Comparison of ENCODE assay signal across 8 cellular contexts in the genomic region with DNA sequence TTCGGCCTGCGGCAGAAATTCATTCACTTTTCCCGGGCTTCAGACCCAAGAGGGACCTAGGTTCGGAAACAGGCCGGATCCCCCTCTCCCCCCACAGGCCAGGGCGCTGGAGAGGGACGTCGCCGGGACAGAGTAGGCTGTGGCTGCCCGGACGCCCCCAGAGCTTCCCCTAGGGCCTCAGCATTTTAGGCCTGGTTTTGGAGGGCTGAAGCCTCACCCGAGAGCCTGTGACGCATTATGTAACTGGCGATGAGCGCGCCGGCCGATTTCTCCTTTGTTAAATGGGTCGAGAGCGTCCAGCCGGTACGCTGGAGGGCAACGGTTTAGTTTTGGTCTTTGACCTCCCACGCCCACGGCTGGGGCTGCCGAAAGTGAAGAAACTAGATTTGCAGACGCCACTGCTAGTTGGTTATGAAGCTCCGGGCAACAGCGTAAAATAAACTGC. TPM values are rescaled to one million over a fixed set of nuclear protein-coding genes. Genes with fewer than 3 reads are reported as not detected.
DNase-seq lines count a peak whose midpoint lies in the region; ATAC-seq and TF ChIP-seq lines count a peak whose summit lies in the region.

No MANE protein-coding gene starts in this region.

- peaks cover 20% of the 10 kb centered on the region for H3K36me3 ChIP-seq in CD8-positive, alpha-beta T cell (ENCODE audit: insufficient read depth, low read length)
- H3K36me3 ChIP-seq in lower lobe of right lung, result peaks cover 36% of the 10 kb centered on the region

- peak overlapping the region; percentile 78 for H3K27ac ChIP-seq in CD8-positive, alpha-beta T cell (ENCODE audit: low read depth, low read length)
- peak overlapping the region; percentile 91 for H3K27ac ChIP-seq in lower lobe of right lung

- peaks cover 37% of the 10 kb centered on the region for H3K36me3 Mint-ChIP-seq in CD8-positive, alpha-beta T cell
- H3K36me3 Mint-ChIP-seq in IgD-negative memory B cell, result peaks cover 3% of the 10 kb centered on the region
- H3K36me3 Mint-ChIP-seq in dendritic cell treated with granulocyte-macrophage colony-stimulating factor and Interleukin-4, amounts not matched to agents 40 ng/mL and 50 ng/mL, for 4 days (ENCODE audit: low read depth), result peaks cover 53% of the 10 kb centered on the region

- TF ChIP-seq CTCF in CD8-positive, alpha-beta T cell (IDR thresholded peaks at IDR 0.05), result no peak
- no peak for TF ChIP-seq CTCF in lower lobe of right lung (IDR thresholded peaks at IDR 0.05)

- intact Hi-C loops in CD8-positive, alpha-beta T cell (cut with DNase I, micrococcal nuclease), result loop anchor here (1.0 to 10.0 kb wide), 8 partner anchors 15 to 952 kb away; a partner anchor contains a TSS
- intact Hi-C loops in dendritic cell treated with granulocyte-macrophage colony-stimulating factor and Interleukin-4, amounts not matched to agents 40 ng/mL and 50 ng/mL, for 4 days (cut with micrococcal nuclease), result loop anchor here (2.0 to 5.0 kb wide), 2 partner anchors 76 to 119 kb away; a partner anchor contains a TSS
- intact Hi-C loops in lower lobe of right lung (cut with DNase I), result no loop called here

- peak in 6 of 7 experiments; percentile 1 to 28 (median 17) for DNase-seq in CD8-positive, alpha-beta T cell
- peak; percentile 25 for DNase-seq in activated CD4-positive, alpha-beta T cell treated with anti-CD3 and anti-CD28 coated beads, Interleukin-2, amount 50 U/mL, for 1 hour
- DNase-seq in lower lobe of right lung (peak; percentile 84), NCI-H2029 (lab: John Stamatoyannopoulos, UW) (no peak)
- peak; percentile 11 for DNase-seq in stimulated activated CD8-positive, alpha-beta memory T cell treated with anti-CD3 and anti-CD28 coated beads, Interleukin-12 subunit alpha, Interleukin-12 subunit beta, amount 100 ng/mL, for 4 hours (ENCODE audit: low read depth)

- H3K9me3 ChIP-seq in CD8-positive, alpha-beta T cell (ENCODE audit: low read length), result no peaks in the 10 kb centered on the region
- H3K9me3 ChIP-seq in lower lobe of right lung, result no peaks in the 10 kb centered on the region

- peaks cover 33% of the 10 kb centered on the region for H3K4me1 Mint-ChIP-seq in CD8-positive, alpha-beta T cell (ENCODE audit: low read depth)
- H3K4me1 Mint-ChIP-seq in IgD-negative memory B cell, result peaks cover 17 to 21% (median 17%) of the 10 kb centered on the region in 3 donors
- peaks cover 21% of the 10 kb centered on the region for H3K4me1 Mint-ChIP-seq in dendritic cell treated with granulocyte-macrophage colony-stimulating factor and Interleukin-4, amounts not matched to agents 40 ng/mL and 50 ng/mL, for 4 days (ENCODE audit: low read depth)

- POLR2A ChIA-PET in CD8-positive, alpha-beta T cell (lab: Charles Lee), result interaction anchor here (0.9 to 2.0 kb wide), 11 partner anchors 9 to 240 kb away, joined by 3 to 15 read pairs (median 5); a partner anchor contains a TSS

- H3K4me3 Mint-ChIP-seq in CD8-positive, alpha-beta T cell, result peak overlapping the region; percentile 97
- H3K4me3 Mint-ChIP-seq in IgD-negative memory B cell, result peak overlapping the region; percentile 90 to 96 (median 94)
- peak overlapping the region; percentile 88 for H3K4me3 Mint-ChIP-seq in dendritic cell treated with granulocyte-macrophage colony-stimulating factor and Interleukin-4, amounts not matched to agents 40 ng/mL and 50 ng/mL, for 4 days

- H3K27me3 ChIP-seq in CD8-positive, alpha-beta T cell (ENCODE audit: insufficient read depth, low read length), result no peaks in the 10 kb centered on the region
- H3K27me3 ChIP-seq in lower lobe of right lung (ENCODE audit: low read depth), result no peaks in the 10 kb centered on the region

- peak overlapping the region; percentile 60 for H3K4me3 ChIP-seq in CD8-positive, alpha-beta T cell (ENCODE audit: low read depth, low read length)
- peak overlapping the region; percentile 96 for H3K4me3 ChIP-seq in lower lobe of right lung

- CTCF ChIA-PET in CD8-positive, alpha-beta T cell (lab: Charles Lee), result interaction anchor here (1.0 to 2.4 kb wide), 3 partner anchors 16 to 1525 kb away, joined by 3 to 6 read pairs (median 3); no protein-coding TSS in a partner anchor

- ATAC-seq in CD8-positive, alpha-beta T cell, result peak; percentile 7
- peak; percentile 32 for ATAC-seq in GM21390 (IDR thresholded peaks at IDR 0.05; ENCODE audit: unreplicated experiment)
- peak; percentile 72 to 81 for ATAC-seq in lower lobe of right lung

- H3K9me3 Mint-ChIP-seq in CD8-positive, alpha-beta T cell, result no peaks in the 10 kb centered on the region
- no peaks in the 10 kb centered on the region for H3K9me3 Mint-ChIP-seq in IgD-negative memory B cell
- H3K9me3 Mint-ChIP-seq in dendritic cell treated with granulocyte-macrophage colony-stimulating factor and Interleukin-4, amounts not matched to agents 40 ng/mL and 50 ng/mL, for 4 days, result no peaks in the 10 kb centered on the region

- H3K27ac Mint-ChIP-seq in CD8-positive, alpha-beta T cell, result peak overlapping the region; percentile 89
- H3K27ac Mint-ChIP-seq in IgD-negative memory B cell, result peak overlapping the region; percentile 44 to 78 (median 64)
- peak overlapping the region; percentile 83 for H3K27ac Mint-ChIP-seq in dendritic cell treated with granulocyte-macrophage colony-stimulating factor and Interleukin-4, amounts not matched to agents 40 ng/mL and 50 ng/mL, for 4 days

- H3K4me1 ChIP-seq in CD8-positive, alpha-beta T cell (ENCODE audit: insufficient read depth, low read length), result peaks cover 27% of the 10 kb centered on the region
- peaks cover 24% of the 10 kb centered on the region for H3K4me1 ChIP-seq in lower lobe of right lung

- no peaks in the 10 kb centered on the region for H3K27me3 Mint-ChIP-seq in CD8-positive, alpha-beta T cell (ENCODE audit: low read depth)
- no peaks in the 10 kb centered on the region for H3K27me3 Mint-ChIP-seq in IgD-negative memory B cell
- H3K27me3 Mint-ChIP-seq in dendritic cell treated with granulocyte-macrophage colony-stimulating factor and Interleukin-4, amounts not matched to agents 40 ng/mL and 50 ng/mL, for 4 days, result no peaks in the 10 kb centered on the region

RNA-seq across cellular contexts. Expression of a gene that starts 0.7 kb away (rescaled TPM):
- total RNA-seq in CD8-positive, alpha-beta T cell, result 10 to 100 TPM; 91.2 to 91.6 TPM
- 281 TPM for polyA plus RNA-seq in IgD-negative memory B cell
- 194 TPM for total RNA-seq in lower lobe of right lung

RNA-seq across cellular contexts. Expression of a gene that starts 32.8 kb away (rescaled TPM):
- total RNA-seq in CD8-positive, alpha-beta T cell, result 1 to 10 TPM; 1.0 to 2.3 TPM
- 3.4 TPM for polyA plus RNA-seq in IgD-negative memory B cell
- total RNA-seq in lower lobe of right lung, result 51.7 TPM

Comparison
In these comparisons a context has a peak if more than half of its experiments do, and no peak if none do; other contexts are left out.
1. ATAC-seq: peak in every context shown above with its lines; median percentile 76 in lower lobe of right lung; 32 in GM21390; 7 in CD8-positive, alpha-beta T cell.
2. RNA of a gene that starts 32.8 kb away (total RNA-seq): 51.7 TPM in lower lobe of right lung (single experiment); 1.0 to 2.3 TPM in CD8-positive, alpha-beta T cell; every median in the first group is over 10 times any median in the second.
3. Peak in every context shown above with its lines, with median percentiles within 50 percentile points of each other: H3K27ac Mint-ChIP-seq and H3K4me3 Mint-ChIP-seq.